ENCODE assay signal across 24 cellular contexts in the genomic region with DNA sequence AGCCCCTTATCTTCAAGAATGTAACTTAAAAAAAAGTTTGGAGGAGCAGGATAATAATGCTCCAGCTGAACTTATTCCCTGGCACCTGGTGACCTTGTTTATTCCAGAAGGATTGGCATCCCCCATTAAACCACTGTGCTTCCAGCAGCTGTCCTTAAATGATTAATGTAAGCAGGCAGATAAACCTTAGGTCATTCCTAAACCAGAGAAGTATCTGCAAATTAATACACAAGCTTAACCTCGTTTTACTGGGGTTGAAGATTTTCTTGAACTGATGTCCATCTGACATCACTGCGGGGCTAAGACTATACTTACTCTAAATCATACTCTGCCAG.
DNase-seq lines count a peak whose midpoint lies in the region; ATAC-seq, FAIRE-seq and TF ChIP-seq lines count a peak whose summit lies in the region.
"Had no signal": no experiment of that assay in that cellular context is flagged by ENCODE, and none has a peak within 500 bp of the region (broad histone marks: within the 10 kb centered on the region; RNA-seq: fewer than 3 reads in every experiment).

No MANE protein-coding gene starts in this region.

- H3K9ac ChIP-seq in SK-N-MC (ENCODE audit: insufficient read length), result no peak overlapping the region

- H3K36me3 ChIP-seq in GM23338 (ENCODE audit: insufficient read depth) (no peaks in the 10 kb centered on the region), SK-N-MC (ENCODE audit: insufficient read depth, low read length) (no peaks in the 10 kb centered on the region), hepatocyte (replicated peaks; ENCODE audit: insufficient read depth, low read depth) (no peaks in the 10 kb centered on the region)
- H3K36me3 ChIP-seq: BE2C, breast epithelium had no signal

- H3F3A ChIP-seq in GM23338 (replicated peaks; ENCODE audit: low read depth), result no peaks in the 10 kb centered on the region

- H3K27ac Mint-ChIP-seq in GM23338 (no peak overlapping the region), progenitor cell of endocrine pancreas (peak overlapping the region; percentile 70)
- H3K27ac Mint-ChIP-seq: activated CD8-positive, alpha-beta memory T cell treated with anti-CD3 and anti-CD28 coated beads, Interleukin-2, amount 10 ng/mL, durations not matched to agents 7 days and 5 days; activated naive CD4-positive, alpha-beta T cell treated with anti-CD3 and anti-CD28 coated beads for 36 hours; type B pancreatic cell had no signal

- H3K36me3 Mint-ChIP-seq in GM23338 (ENCODE audit: low read depth) (no peaks in the 10 kb centered on the region), progenitor cell of endocrine pancreas (ENCODE audit: insufficient read depth) (no peaks in the 10 kb centered on the region)
- H3K36me3 Mint-ChIP-seq: activated CD8-positive, alpha-beta memory T cell treated with anti-CD3 and anti-CD28 coated beads, Interleukin-2, amount 10 ng/mL, durations not matched to agents 7 days and 5 days; type B pancreatic cell had no signal

- H3K27me3 ChIP-seq in GM23338 (ENCODE audit: insufficient read depth) (peaks cover 3% of the 10 kb centered on the region; the same call in 1 of the 2 replicates), hepatocyte (no peaks in the 10 kb centered on the region)
- H3K27me3 ChIP-seq: breast epithelium had no signal

- H3K27ac ChIP-seq in GM23338 (ENCODE audit: low read depth) (no peak overlapping the region), SK-N-MC (peak overlapping the region; percentile 92), hepatocyte (peak overlapping the region; percentile 7), coronary artery (no peak overlapping the region)
- H3K27ac ChIP-seq: breast epithelium, foreskin keratinocyte had no signal

- FAIRE-seq in HTR-8/SVneo (lab: Jason Lieb, UNC), result no peak
- FAIRE-seq: RCC 7860, small intestine had no signal

- H3K4me1 ChIP-seq in GM23338 (ENCODE audit: insufficient read depth) (0 out of 2 replicates have a peak, but pooled peaks cover 4% of the 10 kb centered on the region), hepatocyte (ENCODE audit: insufficient read depth) (peaks cover 20% of the 10 kb centered on the region)
- H3K4me1 ChIP-seq: BE2C, breast epithelium, foreskin keratinocyte had no signal

- DNase-seq in GM23338 (ENCODE audit: low spot score), result no peak
- no peak for DNase-seq in SK-N-MC (ENCODE audit: low read depth, low spot score)
- no peak for DNase-seq in hepatocyte (ENCODE audit: low spot score)
- DNase-seq in progenitor cell of endocrine pancreas (ENCODE audit: low spot score, unreplicated experiment), result no peak
- no peak for DNase-seq in coronary artery (ENCODE audit: low spot score)
- DNase-seq in HTR-8/SVneo (ENCODE audit: insufficient read length, low spot score), result no peak
- DNase-seq: activated CD4-positive, CD25-positive, alpha-beta regulatory T cell; activated CD8-positive, alpha-beta memory T cell treated with anti-CD3 and anti-CD28 coated beads, Interleukin-2, amount 10 ng/mL, durations not matched to agents 7 days and 5 days; activated naive CD4-positive, alpha-beta T cell treated with anti-CD3 and anti-CD28 coated beads for 36 hours; amniotic stem cell; BE2C; effector CD8-positive, alpha-beta T cell; foreskin keratinocyte; IMR-90; left cardiac atrium; NCI-H1092; NCI-H187; SIG-M5 had no signal

- H3K4me2 ChIP-seq in GM23338 (no peak overlapping the region), hepatocyte (peak overlapping the region; percentile 9)

- H3K79me2 ChIP-seq in GM23338 (replicated peaks; ENCODE audit: insufficient read depth), result no peaks in the 10 kb centered on the region
- H3K79me2 ChIP-seq in hepatocyte, result no peaks in the 10 kb centered on the region

- peaks cover 13% of the 10 kb centered on the region for H3K4me1 Mint-ChIP-seq in GM23338
- H3K4me1 Mint-ChIP-seq in progenitor cell of endocrine pancreas (ENCODE audit: low read depth), result peaks cover 18% of the 10 kb centered on the region
- H3K4me1 Mint-ChIP-seq: activated CD8-positive, alpha-beta memory T cell treated with anti-CD3 and anti-CD28 coated beads, Interleukin-2, amount 10 ng/mL, durations not matched to agents 7 days and 5 days had no signal

- H3K9me2 ChIP-seq in GM23338 (ENCODE audit: insufficient read depth) (0 out of 2 replicates have a peak, but pooled peaks cover 4% of the 10 kb centered on the region), hepatocyte (replicated peaks; ENCODE audit: insufficient read depth) (no peaks in the 10 kb centered on the region)

- peaks cover 6% of the 10 kb centered on the region for H3K27me3 Mint-ChIP-seq in GM23338 (ENCODE audit: insufficient read depth, low read depth, poor library complexity)
- no peaks in the 10 kb centered on the region for H3K27me3 Mint-ChIP-seq in progenitor cell of endocrine pancreas

- H2AFZ ChIP-seq in GM23338 (peak overlapping the region; percentile 25; the same call in 1 of the 2 replicates), hepatocyte (no peak overlapping the region)

- H3K9me3 ChIP-seq in SK-N-MC (ENCODE audit: low read depth, low read length), result no peaks in the 10 kb centered on the region
- H3K9me3 ChIP-seq in hepatocyte (ENCODE audit: low read depth), result no peaks in the 10 kb centered on the region
- H3K9me3 ChIP-seq: BE2C, breast epithelium had no signal

- no peaks in the 10 kb centered on the region for H3K9me3 Mint-ChIP-seq in GM23338
- no peaks in the 10 kb centered on the region for H3K9me3 Mint-ChIP-seq in progenitor cell of endocrine pancreas (ENCODE audit: low read depth)
- H3K9me3 Mint-ChIP-seq: activated naive CD4-positive, alpha-beta T cell treated with anti-CD3 and anti-CD28 coated beads for 36 hours; type B pancreatic cell had no signal

- H3K4me3 ChIP-seq in GM23338, result no peak overlapping the region
- peak overlapping the region; percentile 46 for H3K4me3 ChIP-seq in SK-N-MC
- H3K4me3 ChIP-seq in hepatocyte, result no peak overlapping the region
- H3K4me3 ChIP-seq in coronary artery, result no peak overlapping the region
- H3K4me3 ChIP-seq: breast epithelium had no signal

- WGBS in hepatocyte (ENCODE audit: low lambda C conversion rate, missing lambda C conversion rate), result 30% methylated on average over 2 of the region's 2 CpGs

- H4K20me1 ChIP-seq in GM23338 (replicated peaks; ENCODE audit: insufficient read depth), result no peaks in the 10 kb centered on the region
- no peaks in the 10 kb centered on the region for H4K20me1 ChIP-seq in hepatocyte (ENCODE audit: insufficient read depth, poor library complexity, severe bottlenecking)

- ATAC-seq in GM23338, result no peak
- no peak for ATAC-seq in HG03457 (IDR thresholded peaks at IDR 0.05; ENCODE audit: unreplicated experiment)
- no peak for ATAC-seq in GM21619 (IDR thresholded peaks at IDR 0.05; ENCODE audit: unreplicated experiment)
- ATAC-seq: activated CD8-positive, alpha-beta memory T cell treated with anti-CD3 and anti-CD28 coated beads, Interleukin-2, amount 10 ng/mL, durations not matched to agents 7 days and 5 days; foreskin keratinocyte; left cardiac atrium had no signal

- H3K4me3 Mint-ChIP-seq in GM23338, result no peak overlapping the region
- H3K4me3 Mint-ChIP-seq in progenitor cell of endocrine pancreas (ENCODE audit: low read depth), result no peak overlapping the region
- H3K4me3 Mint-ChIP-seq: activated CD8-positive, alpha-beta memory T cell treated with anti-CD3 and anti-CD28 coated beads, Interleukin-2, amount 10 ng/mL, durations not matched to agents 7 days and 5 days; activated naive CD4-positive, alpha-beta T cell treated with anti-CD3 and anti-CD28 coated beads for 36 hours; type B pancreatic cell had no signal

- no peak for TF ChIP-seq CTCF in GM23338 (conservative IDR thresholded peaks at IDR 0.05; ENCODE audit: low read depth in 2 of 2)
- TF ChIP-seq CTCF in hepatocyte (IDR thresholded peaks at IDR 0.05; ENCODE audit: poor library complexity), result no peak
- TF ChIP-seq CTCF in progenitor cell of endocrine pancreas (IDR thresholded peaks at IDR 0.05; ENCODE audit: unreplicated experiment), result no peak
- TF ChIP-seq CTCF in coronary artery (IDR thresholded peaks at IDR 0.05), result no peak

TF ChIP-seq in GM23338, 12 proteins besides CTCF, POLR2A, EP300 and RAD21:
- TF ChIP-seq CREB1 (CRISPR knock-in tag; IDR thresholded peaks at IDR 0.05; ENCODE audit: low read depth) (no peak), ZNF331 (CRISPR knock-in tag; IDR thresholded peaks at IDR 0.05; ENCODE audit: low read depth) (no peak), ZNF114 (CRISPR knock-in tag; IDR thresholded peaks at IDR 0.05) (no peak), JUNB (IDR thresholded peaks at IDR 0.05; ENCODE audit: unreplicated experiment) (no peak)
- TF ChIP-seq, protein P1, sequence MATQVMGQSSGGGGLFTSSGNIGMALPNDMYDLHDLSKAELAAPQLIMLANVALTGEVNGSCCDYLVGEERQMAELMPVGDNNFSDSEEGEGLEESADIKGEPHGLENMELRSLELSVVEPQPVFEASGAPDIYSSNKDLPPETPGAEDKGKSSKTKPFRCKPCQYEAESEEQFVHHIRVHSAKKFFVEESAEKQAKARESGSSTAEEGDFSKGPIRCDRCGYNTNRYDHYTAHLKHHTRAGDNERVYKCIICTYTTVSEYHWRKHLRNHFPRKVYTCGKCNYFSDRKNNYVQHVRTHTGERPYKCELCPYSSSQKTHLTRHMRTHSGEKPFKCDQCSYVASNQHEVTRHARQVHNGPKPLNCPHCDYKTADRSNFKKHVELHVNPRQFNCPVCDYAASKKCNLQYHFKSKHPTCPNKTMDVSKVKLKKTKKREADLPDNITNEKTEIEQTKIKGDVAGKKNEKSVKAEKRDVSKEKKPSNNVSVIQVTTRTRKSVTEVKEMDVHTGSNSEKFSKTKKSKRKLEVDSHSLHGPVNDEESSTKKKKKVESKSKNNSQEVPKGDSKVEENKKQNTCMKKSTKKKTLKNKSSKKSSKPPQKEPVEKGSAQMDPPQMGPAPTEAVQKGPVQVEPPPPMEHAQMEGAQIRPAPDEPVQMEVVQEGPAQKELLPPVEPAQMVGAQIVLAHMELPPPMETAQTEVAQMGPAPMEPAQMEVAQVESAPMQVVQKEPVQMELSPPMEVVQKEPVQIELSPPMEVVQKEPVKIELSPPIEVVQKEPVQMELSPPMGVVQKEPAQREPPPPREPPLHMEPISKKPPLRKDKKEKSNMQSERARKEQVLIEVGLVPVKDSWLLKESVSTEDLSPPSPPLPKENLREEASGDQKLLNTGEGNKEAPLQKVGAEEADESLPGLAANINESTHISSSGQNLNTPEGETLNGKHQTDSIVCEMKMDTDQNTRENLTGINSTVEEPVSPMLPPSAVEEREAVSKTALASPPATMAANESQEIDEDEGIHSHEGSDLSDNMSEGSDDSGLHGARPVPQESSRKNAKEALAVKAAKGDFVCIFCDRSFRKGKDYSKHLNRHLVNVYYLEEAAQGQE (IDR thresholded peaks at IDR 0.05; ENCODE audit: unreplicated experiment), result no peak

Comparison
In these comparisons a context has a peak if more than half of its experiments do, and no peak if none do; other contexts are left out.
1. H3K27ac ChIP-seq: peak in SK-N-MC (single experiment) and hepatocyte (single experiment); none in GM23338 (single experiment) and coronary artery (0 of 2).